Comparison of ENCODE assay signal across 8 cellular contexts in the genomic region with DNA sequence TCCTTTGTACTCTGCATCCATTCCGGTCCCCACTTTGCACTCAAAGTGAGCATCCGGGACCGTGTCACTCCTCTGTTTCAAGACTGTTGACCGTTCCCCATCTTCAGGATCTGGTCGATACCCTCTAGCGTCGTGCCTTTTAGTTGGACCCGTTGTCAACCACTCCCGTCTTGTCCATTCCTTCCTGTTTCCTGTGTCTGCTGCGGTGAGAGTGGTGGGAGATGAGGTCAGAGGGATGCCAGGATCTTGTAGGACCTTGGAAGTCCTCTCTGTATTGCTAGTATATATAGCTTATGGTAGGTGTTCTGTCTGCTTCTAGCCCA. TPM values are rescaled to one million over a fixed set of nuclear protein-coding genes. Genes with fewer than 3 reads are reported as not detected.
A peak's percentile ranks its signal among the peaks of the same experiment; 100 is the strongest.
DNase-seq lines count a peak whose midpoint lies in the region; ATAC-seq and TF ChIP-seq lines count a peak whose summit lies in the region.

No MANE protein-coding gene starts in this region.

- H3K4me1 Mint-ChIP-seq in neural progenitor cell, result peaks cover 17% of the 10 kb centered on the region

- no peaks in the 10 kb centered on the region for H3K9me3 Mint-ChIP-seq in neural progenitor cell

- H3K9ac ChIP-seq in neural progenitor cell, result peak overlapping the region; percentile 86

- H3K36me3 Mint-ChIP-seq in neural progenitor cell, result no peaks in the 10 kb centered on the region

- H3K4me3 ChIP-seq in neural progenitor cell, result peak overlapping the region; percentile 93

- ATAC-seq in HG02678 (IDR thresholded peaks at IDR 0.05; ENCODE audit: unreplicated experiment) (peak; percentile 18), esophagus mucosa (peak; percentile 8), GM18870 (IDR thresholded peaks at IDR 0.05; ENCODE audit: unreplicated experiment) (no peak)

- H3K4me3 Mint-ChIP-seq in neural progenitor cell, result peak overlapping the region; percentile 100

- peak overlapping the region; percentile 92 for H3K4me2 ChIP-seq in neural progenitor cell

- H3K36me3 ChIP-seq in neural progenitor cell, result no peaks in the 10 kb centered on the region

- H2AFZ ChIP-seq in neural progenitor cell (replicated peaks), result peak overlapping the region; percentile 94

- DNase-seq in ELF-1 (ENCODE audit: low read depth, low spot score), result peak; percentile 33
- DNase-seq in SK-MEL-5 (ENCODE audit: low read depth, low spot score), result peak; percentile 22
- DNase-seq in neural progenitor cell (ENCODE audit: low spot score), result no peak
- DNase-seq in NCI-H1694 treated with DMSO at 0.1 percent for 48 hours (lab: John Stamatoyannopoulos, UW), result no peak
- DNase-seq in stimulated activated naive CD4-positive, alpha-beta T cell treated with Interleukin-2 at 50 U/mL for 16 hours (lab: John Stamatoyannopoulos, UW), result no peak

- H3K27ac ChIP-seq in neural progenitor cell, result no peak overlapping the region

- peak overlapping the region; percentile 96 for H3K27ac Mint-ChIP-seq in neural progenitor cell

- H3K27me3 ChIP-seq in neural progenitor cell, result no peaks in the 10 kb centered on the region

- no peaks in the 10 kb centered on the region for H3F3A ChIP-seq in neural progenitor cell (ENCODE audit: low read depth)

- peaks cover 6% of the 10 kb centered on the region for H3K4me1 ChIP-seq in neural progenitor cell

- TF ChIP-seq CTCF in neural progenitor cell (IDR thresholded peaks at IDR 0.05), result no peak

- peaks cover 54% of the 10 kb centered on the region for H3K79me2 ChIP-seq in neural progenitor cell (ENCODE audit: low read depth)

- no peaks in the 10 kb centered on the region for H3K9me3 ChIP-seq in neural progenitor cell (ENCODE audit: low read depth)

- peaks cover 18% of the 10 kb centered on the region for H4K20me1 ChIP-seq in neural progenitor cell (ENCODE audit: low read depth)

- in situ Hi-C loops in SK-MEL-5 (cut with HindIII; ENCODE audit: low pct_unique_long_range_greater_than_20kb, low sequenced_read_pairs), result no loop called here

- peaks cover 4% of the 10 kb centered on the region for H3K27me3 Mint-ChIP-seq in neural progenitor cell (ENCODE audit: insufficient read depth, low read depth)

RNA-seq across cellular contexts. Expression of gene BRK1, which starts 0.6 kb away (rescaled TPM):
- 93.4 and 102 TPM in 2 replicates for total RNA-seq in SK-MEL-5 (2014; rRNA removed; shearing (Covaris generic))
- 124 and 134 TPM in 2 replicates for polyA plus RNA-seq in SK-MEL-5 (2015; cell fraction: cytosol; rRNA removed)
- 32.6 and 43.1 TPM in 2 replicates for polyA plus RNA-seq in SK-MEL-5 (2015; cell fraction: nucleus; rRNA removed)
- total RNA-seq in esophagus mucosa, result 108 TPM
- total RNA-seq in neural progenitor cell (ENCODE audit: low replicate concordance), result 123 and 133 TPM in 2 replicates

RNA-seq across cellular contexts. Expression of gene FANCD2OS, which starts 8.0 kb away (rescaled TPM):
- not detected in 2 replicates for total RNA-seq in SK-MEL-5 (2014; rRNA removed; shearing (Covaris generic))
- not detected in 2 replicates for polyA plus RNA-seq in SK-MEL-5 (2015; cell fraction: cytosol; rRNA removed)
- polyA plus RNA-seq in SK-MEL-5 (2015; cell fraction: nucleus; rRNA removed), result not detected in 2 replicates
- not detected for total RNA-seq in esophagus mucosa
- total RNA-seq in neural progenitor cell (ENCODE audit: low replicate concordance), result not detected in 2 replicates

RNA-seq across cellular contexts. Expression of gene VHL, which starts 25.5 kb away (rescaled TPM):
- total RNA-seq in SK-MEL-5 (2014; rRNA removed; shearing (Covaris generic)), result 30.8 and 34.7 TPM in 2 replicates
- polyA plus RNA-seq in SK-MEL-5 (2015; cell fraction: cytosol; rRNA removed), result 41.8 and 45.8 TPM in 2 replicates
- 45.3 and 55.3 TPM in 2 replicates for polyA plus RNA-seq in SK-MEL-5 (2015; cell fraction: nucleus; rRNA removed)
- total RNA-seq in esophagus mucosa (22.0 TPM), neural progenitor cell (ENCODE audit: low replicate concordance) (86.0 and 86.3 TPM in 2 replicates)

RNA-seq across cellular contexts. Expression of gene IRAK2, which starts 48.6 kb away (rescaled TPM):
- 1.2 and 1.8 TPM in 2 replicates for total RNA-seq in SK-MEL-5 (2014; rRNA removed; shearing (Covaris generic))
- 1.3 and 1.6 TPM in 2 replicates for polyA plus RNA-seq in SK-MEL-5 (2015; cell fraction: cytosol; rRNA removed)
- polyA plus RNA-seq in SK-MEL-5 (2015; cell fraction: nucleus; rRNA removed), result 0.64 and 1.1 TPM in 2 replicates
- total RNA-seq in esophagus mucosa (6.0 TPM), neural progenitor cell (ENCODE audit: low replicate concordance) (0.26 and 0.50 TPM in 2 replicates)

Comparison
In these comparisons a context has a peak if more than half of its experiments do, and no peak if none do; other contexts are left out.
1. DNase-seq: peak in ELF-1 (single experiment) and SK-MEL-5 (single experiment); none in neural progenitor cell (single experiment), NCI-H1694 treated with DMSO at 0.1 percent for 48 hours (single experiment) and stimulated activated naive CD4-positive, alpha-beta T cell treated with Interleukin-2 at 50 U/mL for 16 hours (single experiment).